Comparison of ENCODE assay signal across 1 cellular context in the genomic region with DNA sequence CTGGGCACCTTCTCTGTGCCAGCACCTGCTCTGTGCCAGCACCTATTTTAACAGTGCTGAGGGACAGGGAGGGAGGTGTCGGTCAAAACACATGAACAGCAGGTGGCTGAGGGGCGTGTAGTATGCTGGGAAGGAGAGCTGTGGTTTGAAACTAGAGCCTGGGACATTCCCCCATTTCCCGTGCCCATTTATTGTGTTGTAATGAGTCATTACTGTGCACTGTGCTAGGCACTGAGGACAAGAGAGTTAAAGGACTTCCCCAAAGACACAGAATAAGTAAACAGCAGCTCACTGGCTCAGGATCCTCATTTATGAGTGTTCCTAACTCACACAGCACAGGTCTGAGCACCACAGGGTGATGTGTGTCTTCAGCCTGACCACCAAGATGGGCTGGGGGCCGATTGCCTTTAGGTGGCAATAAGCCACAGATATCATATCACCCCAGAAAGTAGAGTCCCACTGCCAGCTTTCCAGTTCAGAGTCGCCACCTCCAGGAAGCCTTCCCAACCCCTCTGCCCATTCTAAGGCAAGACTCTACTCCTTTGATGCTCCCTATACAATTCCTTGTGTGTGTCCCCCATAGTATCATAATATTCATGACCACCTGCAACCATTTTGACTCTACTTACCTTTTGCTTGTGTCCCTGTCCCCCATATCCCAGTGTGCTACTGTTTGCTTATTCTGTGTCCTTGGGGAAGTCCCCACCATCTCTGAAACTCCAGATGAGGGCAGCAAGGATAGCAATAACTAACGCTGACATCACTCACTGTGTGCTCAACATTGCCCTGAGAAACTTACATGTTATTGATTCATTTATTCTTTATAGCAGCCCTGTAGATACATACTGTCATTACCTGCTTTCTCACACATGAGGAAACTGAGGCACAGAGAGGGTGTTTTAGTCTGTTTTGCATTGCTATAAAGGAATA.
TF ChIP-seq lines count a peak whose summit lies in the region.

No MANE protein-coding gene starts in this region.

TF ChIP-seq in HepG2, 621 proteins besides CTCF, POLR2A, EP300 and RAD21 (continued from another document):
- TF ChIP-seq, protein P1, sequence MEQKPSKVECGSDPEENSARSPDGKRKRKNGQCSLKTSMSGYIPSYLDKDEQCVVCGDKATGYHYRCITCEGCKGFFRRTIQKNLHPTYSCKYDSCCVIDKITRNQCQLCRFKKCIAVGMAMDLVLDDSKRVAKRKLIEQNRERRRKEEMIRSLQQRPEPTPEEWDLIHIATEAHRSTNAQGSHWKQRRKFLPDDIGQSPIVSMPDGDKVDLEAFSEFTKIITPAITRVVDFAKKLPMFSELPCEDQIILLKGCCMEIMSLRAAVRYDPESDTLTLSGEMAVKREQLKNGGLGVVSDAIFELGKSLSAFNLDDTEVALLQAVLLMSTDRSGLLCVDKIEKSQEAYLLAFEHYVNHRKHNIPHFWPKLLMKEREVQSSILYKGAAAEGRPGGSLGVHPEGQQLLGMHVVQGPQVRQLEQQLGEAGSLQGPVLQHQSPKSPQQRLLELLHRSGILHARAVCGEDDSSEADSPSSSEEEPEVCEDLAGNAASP (CRISPR knock-in tag; IDR thresholded peaks at IDR 0.05; ENCODE audit: borderline replicate concordance): no peak
- TF ChIP-seq, protein P2, sequence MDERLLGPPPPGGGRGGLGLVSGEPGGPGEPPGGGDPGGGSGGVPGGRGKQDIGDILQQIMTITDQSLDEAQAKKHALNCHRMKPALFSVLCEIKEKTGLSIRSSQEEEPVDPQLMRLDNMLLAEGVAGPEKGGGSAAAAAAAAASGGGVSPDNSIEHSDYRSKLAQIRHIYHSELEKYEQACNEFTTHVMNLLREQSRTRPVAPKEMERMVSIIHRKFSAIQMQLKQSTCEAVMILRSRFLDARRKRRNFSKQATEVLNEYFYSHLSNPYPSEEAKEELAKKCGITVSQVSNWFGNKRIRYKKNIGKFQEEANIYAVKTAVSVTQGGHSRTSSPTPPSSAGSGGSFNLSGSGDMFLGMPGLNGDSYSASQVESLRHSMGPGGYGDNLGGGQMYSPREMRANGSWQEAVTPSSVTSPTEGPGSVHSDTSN (CRISPR knock-in tag; IDR thresholded peaks at IDR 0.05): no peak
- TF ChIP-seq, protein P3, sequence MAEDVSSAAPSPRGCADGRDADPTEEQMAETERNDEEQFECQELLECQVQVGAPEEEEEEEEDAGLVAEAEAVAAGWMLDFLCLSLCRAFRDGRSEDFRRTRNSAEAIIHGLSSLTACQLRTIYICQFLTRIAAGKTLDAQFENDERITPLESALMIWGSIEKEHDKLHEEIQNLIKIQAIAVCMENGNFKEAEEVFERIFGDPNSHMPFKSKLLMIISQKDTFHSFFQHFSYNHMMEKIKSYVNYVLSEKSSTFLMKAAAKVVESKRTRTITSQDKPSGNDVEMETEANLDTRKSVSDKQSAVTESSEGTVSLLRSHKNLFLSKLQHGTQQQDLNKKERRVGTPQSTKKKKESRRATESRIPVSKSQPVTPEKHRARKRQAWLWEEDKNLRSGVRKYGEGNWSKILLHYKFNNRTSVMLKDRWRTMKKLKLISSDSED (CRISPR knock-in tag; IDR thresholded peaks at IDR 0.05): no peak
- TF ChIP-seq BRCA1 (CRISPR knock-in tag; IDR thresholded peaks at IDR 0.05) (no peak), ZSCAN12 (CRISPR knock-in tag; IDR thresholded peaks at IDR 0.05) (no peak), TBL1XR1 (IDR thresholded peaks at IDR 0.05; ENCODE audit: borderline replicate concordance, low read length, partially characterized antibody) (no peak), SKI (IDR thresholded peaks at IDR 0.05; ENCODE audit: partially characterized antibody) (no peak), KMT2B (CRISPR knock-in tag; IDR thresholded peaks at IDR 0.05) (no peak), THAP11 (CRISPR knock-in tag; IDR thresholded peaks at IDR 0.05) (no peak), YEATS4 (CRISPR knock-in tag; IDR thresholded peaks at IDR 0.05; ENCODE audit: borderline replicate concordance) (no peak), CHD4 (IDR thresholded peaks at IDR 0.05; ENCODE audit: borderline replicate concordance, low read length) (no peak), AGO2 (optimal IDR thresholded peaks at IDR 0.05; ENCODE audit: low read depth, low read length) (no peak)
- TF ChIP-seq, protein P4, sequence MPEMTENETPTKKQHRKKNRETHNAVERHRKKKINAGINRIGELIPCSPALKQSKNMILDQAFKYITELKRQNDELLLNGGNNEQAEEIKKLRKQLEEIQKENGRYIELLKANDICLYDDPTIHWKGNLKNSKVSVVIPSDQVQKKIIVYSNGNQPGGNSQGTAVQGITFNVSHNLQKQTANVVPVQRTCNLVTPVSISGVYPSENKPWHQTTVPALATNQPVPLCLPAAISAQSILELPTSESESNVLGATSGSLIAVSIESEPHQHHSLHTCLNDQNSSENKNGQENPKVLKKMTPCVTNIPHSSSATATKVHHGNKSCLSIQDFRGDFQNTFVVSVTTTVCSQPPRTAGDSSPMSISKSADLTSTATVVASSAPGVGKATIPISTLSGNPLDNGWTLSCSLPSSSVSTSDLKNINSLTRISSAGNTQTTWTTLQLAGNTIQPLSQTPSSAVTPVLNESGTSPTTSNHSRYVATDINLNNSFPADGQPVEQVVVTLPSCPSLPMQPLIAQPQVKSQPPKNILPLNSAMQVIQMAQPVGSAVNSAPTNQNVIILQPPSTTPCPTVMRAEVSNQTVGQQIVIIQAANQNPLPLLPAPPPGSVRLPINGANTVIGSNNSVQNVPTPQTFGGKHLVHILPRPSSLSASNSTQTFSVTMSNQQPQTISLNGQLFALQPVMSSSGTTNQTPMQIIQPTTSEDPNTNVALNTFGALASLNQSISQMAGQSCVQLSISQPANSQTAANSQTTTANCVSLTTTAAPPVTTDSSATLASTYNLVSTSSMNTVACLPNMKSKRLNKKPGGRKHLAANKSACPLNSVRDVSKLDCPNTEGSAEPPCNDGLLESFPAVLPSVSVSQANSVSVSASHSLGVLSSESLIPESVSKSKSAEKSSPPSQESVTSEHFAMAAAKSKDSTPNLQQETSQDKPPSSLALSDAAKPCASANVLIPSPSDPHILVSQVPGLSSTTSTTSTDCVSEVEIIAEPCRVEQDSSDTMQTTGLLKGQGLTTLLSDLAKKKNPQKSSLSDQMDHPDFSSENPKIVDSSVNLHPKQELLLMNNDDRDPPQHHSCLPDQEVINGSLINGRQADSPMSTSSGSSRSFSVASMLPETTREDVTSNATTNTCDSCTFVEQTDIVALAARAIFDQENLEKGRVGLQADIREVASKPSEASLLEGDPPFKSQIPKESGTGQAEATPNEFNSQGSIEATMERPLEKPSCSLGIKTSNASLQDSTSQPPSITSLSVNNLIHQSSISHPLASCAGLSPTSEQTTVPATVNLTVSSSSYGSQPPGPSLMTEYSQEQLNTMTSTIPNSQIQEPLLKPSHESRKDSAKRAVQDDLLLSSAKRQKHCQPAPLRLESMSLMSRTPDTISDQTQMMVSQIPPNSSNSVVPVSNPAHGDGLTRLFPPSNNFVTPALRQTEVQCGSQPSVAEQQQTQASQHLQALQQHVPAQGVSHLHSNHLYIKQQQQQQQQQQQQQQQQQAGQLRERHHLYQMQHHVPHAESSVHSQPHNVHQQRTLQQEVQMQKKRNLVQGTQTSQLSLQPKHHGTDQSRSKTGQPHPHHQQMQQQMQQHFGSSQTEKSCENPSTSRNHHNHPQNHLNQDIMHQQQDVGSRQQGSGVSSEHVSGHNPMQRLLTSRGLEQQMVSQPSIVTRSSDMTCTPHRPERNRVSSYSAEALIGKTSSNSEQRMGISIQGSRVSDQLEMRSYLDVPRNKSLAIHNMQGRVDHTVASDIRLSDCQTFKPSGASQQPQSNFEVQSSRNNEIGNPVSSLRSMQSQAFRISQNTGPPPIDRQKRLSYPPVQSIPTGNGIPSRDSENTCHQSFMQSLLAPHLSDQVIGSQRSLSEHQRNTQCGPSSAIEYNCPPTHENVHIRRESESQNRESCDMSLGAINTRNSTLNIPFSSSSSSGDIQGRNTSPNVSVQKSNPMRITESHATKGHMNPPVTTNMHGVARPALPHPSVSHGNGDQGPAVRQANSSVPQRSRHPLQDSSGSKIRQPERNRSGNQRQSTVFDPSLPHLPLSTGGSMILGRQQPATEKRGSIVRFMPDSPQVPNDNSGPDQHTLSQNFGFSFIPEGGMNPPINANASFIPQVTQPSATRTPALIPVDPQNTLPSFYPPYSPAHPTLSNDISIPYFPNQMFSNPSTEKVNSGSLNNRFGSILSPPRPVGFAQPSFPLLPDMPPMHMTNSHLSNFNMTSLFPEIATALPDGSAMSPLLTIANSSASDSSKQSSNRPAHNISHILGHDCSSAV (CRISPR knock-in tag; IDR thresholded peaks at IDR 0.05; ENCODE audit: borderline replicate concordance): no peak
- TF ChIP-seq, protein P5, sequence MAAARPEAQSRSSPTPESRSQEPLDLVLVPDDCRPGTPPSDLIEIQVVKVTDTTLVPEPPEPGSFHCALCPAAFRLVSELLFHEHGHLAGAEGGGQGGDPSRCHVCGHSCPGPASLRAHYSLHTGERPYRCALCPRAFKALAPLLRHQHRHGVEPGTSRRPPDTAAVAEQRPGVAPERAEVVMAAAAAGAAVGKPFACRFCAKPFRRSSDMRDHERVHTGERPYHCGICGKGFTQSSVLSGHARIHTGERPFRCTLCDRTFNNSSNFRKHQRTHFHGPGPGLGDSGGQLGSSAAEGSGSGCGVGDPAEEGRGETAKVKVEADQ (CRISPR knock-in tag; IDR thresholded peaks at IDR 0.05; ENCODE audit: borderline replicate concordance): no peak
